Comparison of ENCODE assay signal across 11 cellular contexts in genomic region chr3:141959921-141960554, GRCh38.
DNase-seq lines count a peak whose midpoint lies in the region; ATAC-seq, FAIRE-seq and TF ChIP-seq lines count a peak whose summit lies in the region.
"Had no signal": no experiment of that assay in that cellular context is flagged by ENCODE, and none has a peak within 500 bp of the region (broad histone marks: within the 10 kb centered on the region; RNA-seq: fewer than 3 reads in every experiment).

No MANE protein-coding gene starts in this region.

- no peaks in the 10 kb centered on the region for H3K9me3 ChIP-seq in A549
- no peaks in the 10 kb centered on the region for H3K9me3 ChIP-seq in PC-3 (ENCODE audit: low read length)
- no peaks in the 10 kb centered on the region for H3K9me3 ChIP-seq in esophagus muscularis mucosa
- no peaks in the 10 kb centered on the region for H3K9me3 ChIP-seq in muscle layer of duodenum (ENCODE audit: control insufficient read depth in 1 of 2, low read length in 2 of 2)

- H3K4me1 ChIP-seq in A549 (peaks cover 11% of the 10 kb centered on the region), PC-3 (ENCODE audit: insufficient read depth, low read length) (peaks cover 18% of the 10 kb centered on the region), esophagus muscularis mucosa (peaks cover 0 to 27% (median 23%) of the 10 kb centered on the region in 4 donors), muscle layer of duodenum (ENCODE audit: control insufficient read depth in 1 of 2, insufficient read depth in 2 of 2, low read length in 2 of 2) (no peaks in the 10 kb centered on the region)

- no peak overlapping the region for H2AFZ ChIP-seq in PC-3 (ENCODE audit: low read length)

- CTCF ChIA-PET in A549 (lab: Yijun Ruan, JAX) = interaction anchor here (1.4 to 2.4 kb wide), 2 partner anchors 14 to 320 kb away, joined by 5 read pairs; no protein-coding TSS in a partner anchor
- CTCF ChIA-PET in PC-3 (lab: Charles Lee) = no interaction called here

- H3K9ac ChIP-seq in PC-3 (ENCODE audit: low read length) = no peak overlapping the region

- POLR2A ChIA-PET in A549 (lab: Yijun Ruan, JAX) (interaction anchor here (0.6 kb wide), 1 partner anchor 230 kb away, joined by 3 read pairs; no protein-coding TSS in a partner anchor), PC-3 (lab: Charles Lee; ENCODE audit: unreplicated experiment) (no interaction called here)

- H3F3A ChIP-seq in PC-3 (ENCODE audit: low read length, unreplicated experiment) = no peaks in the 10 kb centered on the region

- H3K27ac ChIP-seq in A549 (no peak overlapping the region), PC-3 (ENCODE audit: low read length) (peak overlapping the region; percentile 0; the same call in 1 of the 2 replicates), esophagus muscularis mucosa (replicated peaks in 1 of 4) (peak overlapping the region; percentile 35 to 74 (median 66)), muscle layer of duodenum (ENCODE audit: low read length) (peak overlapping the region; percentile 67)

- in situ Hi-C loops in KBM-7 (cut with MboI; ENCODE audit: low pct_unique_long_range_greater_than_20kb, low sequenced_read_pairs) = no loop called here

- peak overlapping the region; percentile 17; the same call in 2 of the 3 replicates for H3K4me2 ChIP-seq in A549
- H3K4me2 ChIP-seq in PC-3 (ENCODE audit: low read length) = peak overlapping the region; percentile 30

- H3K27me3 ChIP-seq in PC-3 (ENCODE audit: low read length) (no peaks in the 10 kb centered on the region), esophagus muscularis mucosa (no peaks in the 10 kb centered on the region), muscle layer of duodenum (ENCODE audit: low read depth, low read length) (no peaks in the 10 kb centered on the region)

- no peak for FAIRE-seq in A549 (lab: Jason Lieb, UNC)
- FAIRE-seq: A204.1 had no signal

- no peak for TF ChIP-seq RAD21 in A549 (conservative IDR thresholded peaks at IDR 0.05 in 1 of 2, IDR thresholded peaks at IDR 0.05 in 1 of 2)

- no TSS peak for BruUV-seq in PC-3 (replicated peaks; lab: Mats Ljungman, UMichigan)

- TF ChIP-seq POLR2A in A549 (IDR thresholded peaks at IDR 0.05; ENCODE audit: low read length) = no peak
- no peak for TF ChIP-seq POLR2A in esophagus muscularis mucosa (IDR thresholded peaks at IDR 0.05; ENCODE audit: low read depth)

- H3K36me3 ChIP-seq in PC-3 (ENCODE audit: low read depth, low read length) = peaks cover 6% of the 10 kb centered on the region; the same call in 1 of the 2 replicates
- peaks cover 0 to 33% (median 14%) of the 10 kb centered on the region in 4 donors for H3K36me3 ChIP-seq in esophagus muscularis mucosa
- H3K36me3 ChIP-seq in muscle layer of duodenum (ENCODE audit: control insufficient read depth in 1 of 2, insufficient read depth in 2 of 2, low read length in 2 of 2) = peaks cover 9 to 23% of the 10 kb centered on the region in 2 donors

- H3K79me2 ChIP-seq in PC-3 (ENCODE audit: low read length) = no peaks in the 10 kb centered on the region

- no peak overlapping the region for H3K4me3 ChIP-seq in A549
- no peak overlapping the region for H3K4me3 ChIP-seq in PC-3 (ENCODE audit: low read length)
- no peak overlapping the region for H3K4me3 ChIP-seq in esophagus muscularis mucosa
- H3K4me3 ChIP-seq in muscle layer of duodenum (ENCODE audit: low read depth in 1 of 2, low read length in 2 of 2) = no peak overlapping the region

- ATAC-seq in A549 = no peak
- ATAC-seq in PC-3 = peak; percentile 79
- ATAC-seq in HG02678 (IDR thresholded peaks at IDR 0.05; ENCODE audit: unreplicated experiment) = no peak

- no peaks in the 10 kb centered on the region for H3K9me2 ChIP-seq in PC-3 (replicated peaks; ENCODE audit: low read length)

- TF ChIP-seq CTCF in A549 (IDR thresholded peaks at IDR 0.05) (no peak), PC-3 (conservative IDR thresholded peaks at IDR 0.05; ENCODE audit: low read depth, low read length) (no peak), esophagus muscularis mucosa (IDR thresholded peaks at IDR 0.05) (no peak)

- TF ChIP-seq EP300 in A549 (IDR thresholded peaks at IDR 0.05) (no peak), esophagus muscularis mucosa (IDR thresholded peaks at IDR 0.05) (no peak)

- DNase-seq in A549 (ENCODE audit: low read depth in 1 of 2, low spot score in 1 of 2) (no peak), PC-3 (peak; percentile 68), esophagus muscularis mucosa (ENCODE audit: extremely low spot score) (no peak), NOMO-1 treated with DMSO at 0.1 percent for 48 hours (lab: John Stamatoyannopoulos, UW; ENCODE audit: unreplicated experiment) (no peak), KBM-7 (no peak)
- DNase-seq in activated CD4-positive, alpha-beta T cell treated with anti-CD3 and anti-CD28 coated beads, Interleukin-2, amount 50 U/mL, for 48 hours = no peak
- DNase-seq: activated CD4-positive, alpha-beta memory T cell treated with anti-CD3 and anti-CD28 coated beads for 36 hours; NCI-H1105 treated with DMSO at 0.1 percent for 48 hours had no signal

- 64% methylated on average over 5 of the region's 5 CpGs for WGBS in A549 (ENCODE audit: missing lambda C conversion rate)
- WGBS in esophagus muscularis mucosa = 41% methylated on average over 5 of the region's 5 CpGs

- intact Hi-C loops in PC-3 (cut with micrococcal nuclease) (loop anchor here (5.0 kb wide), 2 partner anchors 167 to 322 kb away; no protein-coding TSS in a partner anchor), esophagus muscularis mucosa (cut with DNase I) (loop anchor here (5.0 to 10.0 kb wide), 2 partner anchors 165 to 317 kb away; no protein-coding TSS in a partner anchor)

- no peaks in the 10 kb centered on the region for H4K20me1 ChIP-seq in PC-3 (ENCODE audit: low read length)

TF ChIP-seq in A549, 52 proteins besides CTCF, POLR2A, EP300 and RAD21 (continues in another document):
- TF ChIP-seq, protein P1, sequence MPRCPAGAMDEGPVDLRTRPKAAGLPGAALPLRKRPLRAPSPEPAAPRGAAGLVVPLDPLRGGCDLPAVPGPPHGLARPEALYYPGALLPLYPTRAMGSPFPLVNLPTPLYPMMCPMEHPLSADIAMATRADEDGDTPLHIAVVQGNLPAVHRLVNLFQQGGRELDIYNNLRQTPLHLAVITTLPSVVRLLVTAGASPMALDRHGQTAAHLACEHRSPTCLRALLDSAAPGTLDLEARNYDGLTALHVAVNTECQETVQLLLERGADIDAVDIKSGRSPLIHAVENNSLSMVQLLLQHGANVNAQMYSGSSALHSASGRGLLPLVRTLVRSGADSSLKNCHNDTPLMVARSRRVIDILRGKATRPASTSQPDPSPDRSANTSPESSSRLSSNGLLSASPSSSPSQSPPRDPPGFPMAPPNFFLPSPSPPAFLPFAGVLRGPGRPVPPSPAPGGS (IDR thresholded peaks at IDR 0.05) = no peak
- TF ChIP-seq CEBPB (IDR thresholded peaks at IDR 0.05) (no peak), FOSB (CRISPR knock-in tag; IDR thresholded peaks at IDR 0.05) (no peak), RCOR1 (IDR thresholded peaks at IDR 0.05; ENCODE audit: low read depth, low read length) (no peak), KDM1A (IDR thresholded peaks at IDR 0.05; ENCODE audit: low read depth) (no peak), TP53 (CRISPR knock-in tag; IDR thresholded peaks at IDR 0.05) (no peak), ZNF302 (CRISPR knock-in tag; IDR thresholded peaks at IDR 0.05) (no peak), JUN (IDR thresholded peaks at IDR 0.05) (no peak), CHD2 (IDR thresholded peaks at IDR 0.05; ENCODE audit: low read length, partially characterized antibody) (no peak), MAZ (IDR thresholded peaks at IDR 0.05; ENCODE audit: borderline replicate concordance, low read depth, low read length) (no peak), MAFK (IDR thresholded peaks at IDR 0.05; ENCODE audit: partially characterized antibody) (no peak), NFE2L2 (conservative IDR thresholded peaks at IDR 0.05; ENCODE audit: low read length) (no peak), FOXS1 (CRISPR knock-in tag; IDR thresholded peaks at IDR 0.05) (no peak), REST (IDR thresholded peaks at IDR 0.05) (no peak), HEYL (CRISPR knock-in tag; IDR thresholded peaks at IDR 0.05) (no peak), TFCP2L1 (CRISPR knock-in tag; IDR thresholded peaks at IDR 0.05) (no peak), MYC (IDR thresholded peaks at IDR 0.05; ENCODE audit: borderline replicate concordance, low read length) (no peak)
- TF ChIP-seq, protein P2, sequence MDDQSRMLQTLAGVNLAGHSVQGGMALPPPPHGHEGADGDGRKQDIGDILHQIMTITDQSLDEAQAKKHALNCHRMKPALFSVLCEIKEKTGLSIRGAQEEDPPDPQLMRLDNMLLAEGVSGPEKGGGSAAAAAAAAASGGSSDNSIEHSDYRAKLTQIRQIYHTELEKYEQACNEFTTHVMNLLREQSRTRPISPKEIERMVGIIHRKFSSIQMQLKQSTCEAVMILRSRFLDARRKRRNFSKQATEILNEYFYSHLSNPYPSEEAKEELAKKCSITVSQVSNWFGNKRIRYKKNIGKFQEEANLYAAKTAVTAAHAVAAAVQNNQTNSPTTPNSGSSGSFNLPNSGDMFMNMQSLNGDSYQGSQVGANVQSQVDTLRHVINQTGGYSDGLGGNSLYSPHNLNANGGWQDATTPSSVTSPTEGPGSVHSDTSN (IDR thresholded peaks at IDR 0.05) = no peak

Comparison
In these comparisons a context has a peak if more than half of its experiments do, and no peak if none do; other contexts are left out.
1. H3K27ac ChIP-seq: peak in PC-3 (single experiment), esophagus muscularis mucosa (4 of 4) and muscle layer of duodenum (single experiment); none in A549 (0 of 2).